Comparison of ENCODE assay signal across 8 cellular contexts in the genomic region with DNA sequence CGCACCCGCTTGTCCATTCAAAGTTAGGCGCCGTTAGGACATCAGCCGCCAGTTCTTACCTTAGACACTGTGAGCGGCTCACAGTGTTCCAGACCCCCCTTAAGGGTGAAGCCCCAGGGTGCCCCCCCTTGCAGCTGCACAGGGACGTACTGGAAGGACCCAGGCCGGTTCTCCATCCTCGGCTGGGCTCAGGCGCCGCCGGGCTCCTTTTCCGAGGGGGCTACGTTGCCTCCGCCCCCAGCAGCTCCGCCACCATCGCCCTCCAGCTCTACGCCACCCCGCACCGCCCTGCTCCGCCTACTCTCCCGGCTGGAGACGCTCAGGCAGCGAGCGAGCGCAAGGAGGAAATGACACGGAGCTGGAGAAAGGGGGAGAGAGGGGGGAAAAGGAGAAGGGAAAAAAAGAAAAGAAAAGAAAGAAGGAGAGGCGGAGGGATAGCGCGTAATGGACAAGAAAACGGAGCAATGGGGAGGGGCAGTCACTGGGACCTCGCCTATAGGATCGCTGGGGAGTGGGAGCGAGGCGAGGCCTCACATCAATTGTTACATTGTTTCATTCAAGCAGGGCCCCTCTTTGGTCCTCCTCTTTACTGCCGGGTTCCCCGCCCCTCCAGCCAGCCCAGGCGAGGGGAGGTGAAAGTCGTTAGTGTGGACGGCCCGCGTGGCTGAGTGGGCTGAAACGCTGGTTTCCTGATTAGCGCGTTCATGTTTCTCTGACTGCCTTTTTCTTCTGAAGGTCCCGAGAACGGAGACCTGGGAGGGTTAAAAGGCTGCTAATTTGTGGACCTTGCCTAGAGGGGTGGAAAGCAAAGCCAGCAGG. TPM values are rescaled to one million over a fixed set of nuclear protein-coding genes. Genes with fewer than 3 reads are reported as not detected.
A peak's percentile ranks its signal among the peaks of the same experiment; 100 is the strongest.
DNase-seq lines count a peak whose midpoint lies in the region; ATAC-seq and TF ChIP-seq lines count a peak whose summit lies in the region.

A gene with protein sequence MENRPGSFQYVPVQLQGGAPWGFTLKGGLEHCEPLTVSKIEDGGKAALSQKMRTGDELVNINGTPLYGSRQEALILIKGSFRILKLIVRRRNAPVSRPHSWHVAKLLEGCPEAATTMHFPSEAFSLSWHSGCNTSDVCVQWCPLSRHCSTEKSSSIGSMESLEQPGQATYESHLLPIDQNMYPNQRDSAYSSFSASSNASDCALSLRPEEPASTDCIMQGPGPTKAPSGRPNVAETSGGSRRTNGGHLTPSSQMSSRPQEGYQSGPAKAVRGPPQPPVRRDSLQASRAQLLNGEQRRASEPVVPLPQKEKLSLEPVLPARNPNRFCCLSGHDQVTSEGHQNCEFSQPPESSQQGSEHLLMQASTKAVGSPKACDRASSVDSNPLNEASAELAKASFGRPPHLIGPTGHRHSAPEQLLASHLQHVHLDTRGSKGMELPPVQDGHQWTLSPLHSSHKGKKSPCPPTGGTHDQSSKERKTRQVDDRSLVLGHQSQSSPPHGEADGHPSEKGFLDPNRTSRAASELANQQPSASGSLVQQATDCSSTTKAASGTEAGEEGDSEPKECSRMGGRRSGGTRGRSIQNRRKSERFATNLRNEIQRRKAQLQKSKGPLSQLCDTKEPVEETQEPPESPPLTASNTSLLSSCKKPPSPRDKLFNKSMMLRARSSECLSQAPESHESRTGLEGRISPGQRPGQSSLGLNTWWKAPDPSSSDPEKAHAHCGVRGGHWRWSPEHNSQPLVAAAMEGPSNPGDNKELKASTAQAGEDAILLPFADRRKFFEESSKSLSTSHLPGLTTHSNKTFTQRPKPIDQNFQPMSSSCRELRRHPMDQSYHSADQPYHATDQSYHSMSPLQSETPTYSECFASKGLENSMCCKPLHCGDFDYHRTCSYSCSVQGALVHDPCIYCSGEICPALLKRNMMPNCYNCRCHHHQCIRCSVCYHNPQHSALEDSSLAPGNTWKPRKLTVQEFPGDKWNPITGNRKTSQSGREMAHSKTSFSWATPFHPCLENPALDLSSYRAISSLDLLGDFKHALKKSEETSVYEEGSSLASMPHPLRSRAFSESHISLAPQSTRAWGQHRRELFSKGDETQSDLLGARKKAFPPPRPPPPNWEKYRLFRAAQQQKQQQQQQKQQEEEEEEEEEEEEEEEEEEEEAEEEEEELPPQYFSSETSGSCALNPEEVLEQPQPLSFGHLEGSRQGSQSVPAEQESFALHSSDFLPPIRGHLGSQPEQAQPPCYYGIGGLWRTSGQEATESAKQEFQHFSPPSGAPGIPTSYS (N-terminal part only) (minus strand): TSS at position 352 of the 819 bp plus-strand sequence. CDS start 176 bp downstream, at position 176.

- POLR2A ChIA-PET in AG04450 (lab: Yijun Ruan, JAX), result no interaction called here
- POLR2A ChIA-PET in PC-9 (lab: Charles Lee; ENCODE audit: unreplicated experiment), result no interaction called here

- intact Hi-C loops in PC-9 (cut with micrococcal nuclease; ENCODE audit: unreplicated experiment), result loop anchor here (10.0 kb wide), 1 partner anchor 119 kb away; no protein-coding TSS in a partner anchor
- intact Hi-C loops in mucosa of descending colon (cut with DNase I, micrococcal nuclease), result no loop called here
- intact Hi-C loops in upper lobe of right lung (cut with DNase I), result no loop called here

- no peaks in the 10 kb centered on the region for H3K9me2 ChIP-seq in PC-9 (ENCODE audit: insufficient read depth)

- no TSS peak for BruUV-seq in PC-9 (replicated peaks; lab: Mats Ljungman, UMichigan)

- no peaks in the 10 kb centered on the region for H4K20me1 ChIP-seq in PC-9 (ENCODE audit: insufficient read depth)
- H4K20me1 ChIP-seq in fibroblast of lung (ENCODE audit: control insufficient read depth, extremely low read depth, insufficient read depth, low read length), result no peaks in the 10 kb centered on the region

- 0 out of 2 replicates have a peak within 1 kb of the TSS, but pooled peaks have one; percentile 62 for H2AFZ ChIP-seq in PC-9
- peak within 1 kb of the TSS; percentile 73 for H2AFZ ChIP-seq in fibroblast of lung (ENCODE audit: low read length)

- no peaks in the 10 kb centered on the region for H3F3A ChIP-seq in PC-9 (ENCODE audit: insufficient read depth, low read depth)

- H3K4me2 ChIP-seq in PC-9 (peak within 1 kb of the TSS; percentile 66), fibroblast of lung (ENCODE audit: extremely low read depth, insufficient read depth, low read length) (peak within 1 kb of the TSS; percentile 59)

- no peak for TF ChIP-seq CTCF in AG04450 (IDR thresholded peaks at IDR 0.05; ENCODE audit: low read depth, low read length)
- TF ChIP-seq CTCF in PC-9 (conservative IDR thresholded peaks at IDR 0.05), result no peak
- TF ChIP-seq CTCF in fibroblast of lung (conservative IDR thresholded peaks at IDR 0.05 in 1 of 2, IDR thresholded peaks at IDR 0.05 in 1 of 2; ENCODE audit: low read depth in 1 of 2, low read length in 2 of 2), result no peak
- no peak for TF ChIP-seq CTCF in mucosa of descending colon (IDR thresholded peaks at IDR 0.05)
- TF ChIP-seq CTCF in upper lobe of right lung (IDR thresholded peaks at IDR 0.05), result no peak

- H3K79me2 ChIP-seq in PC-9 (ENCODE audit: low read depth) (no peaks in the 10 kb centered on the region), fibroblast of lung (ENCODE audit: control insufficient read depth, insufficient read depth, low read length) (no peaks in the 10 kb centered on the region)

- no peaks in the 10 kb centered on the region for H3K36me3 ChIP-seq in PC-9 (ENCODE audit: low read depth)
- no peaks in the 10 kb centered on the region for H3K36me3 ChIP-seq in fibroblast of lung (ENCODE audit: control insufficient read depth, insufficient read depth, low read length)
- H3K36me3 ChIP-seq in mucosa of descending colon (ENCODE audit: low read depth), result no peaks in the 10 kb centered on the region
- no peaks in the 10 kb centered on the region for H3K36me3 ChIP-seq in upper lobe of right lung

- no peak for DNase-seq in AG04450 (ENCODE audit: low read depth, low spot score)
- no peak for DNase-seq in PC-9
- DNase-seq in fibroblast of lung (ENCODE audit: low read depth in 2 of 2), result peak; percentile 47 to 77
- peak; percentile 49 to 71 (median 62) for DNase-seq in mucosa of descending colon
- peak; percentile 82 for DNase-seq in upper lobe of right lung
- no peak for DNase-seq in NCI-H82 (lab: John Stamatoyannopoulos, UW)

- H3K27ac ChIP-seq in AG04450 (ENCODE audit: low read depth, low read length) (peak within 1 kb of the TSS; percentile 61), PC-9 (no peak within 1 kb of the TSS), fibroblast of lung (ENCODE audit: insufficient read depth, low read length) (peak within 1 kb of the TSS; percentile 51), upper lobe of right lung (peak within 1 kb of the TSS; percentile 77)

- H3K9me3 ChIP-seq in AG04450 (ENCODE audit: control insufficient read depth, insufficient read depth, low read length) (no peaks in the 10 kb centered on the region), PC-9 (ENCODE audit: insufficient read depth, low read depth) (no peaks in the 10 kb centered on the region), fibroblast of lung (ENCODE audit: control insufficient read depth, insufficient read depth, low read depth, low read length) (no peaks in the 10 kb centered on the region), mucosa of descending colon (no peaks in the 10 kb centered on the region), upper lobe of right lung (no peaks in the 10 kb centered on the region)

- peak within 1 kb of the TSS; percentile 63 for H3K4me3 ChIP-seq in AG04450 (ENCODE audit: low read depth, low read length)
- H3K4me3 ChIP-seq in PC-9, result peak within 1 kb of the TSS; percentile 46; the same call in 1 of the 2 replicates
- peak within 1 kb of the TSS; percentile 28 to 57 (median 43) for H3K4me3 ChIP-seq in fibroblast of lung (replicated peaks in 1 of 4; ENCODE audit: control extremely low read depth in 1 of 4, insufficient read depth in 1 of 4, low read depth in 3 of 4, low read length in 4 of 4)
- peak within 1 kb of the TSS; percentile 22 for H3K4me3 ChIP-seq in mucosa of descending colon
- H3K4me3 ChIP-seq in upper lobe of right lung, result peak within 1 kb of the TSS; percentile 58

- CTCF ChIA-PET in AG04450 (lab: Charles Lee), result interaction anchor here (0.6 to 1.4 kb wide), 3 partner anchors 89 to 673 kb away, joined by 3 to 7 read pairs (median 4); no protein-coding TSS in a partner anchor
- CTCF ChIA-PET in PC-9 (lab: Charles Lee), result no interaction called here

- H3K9ac ChIP-seq in fibroblast of lung (ENCODE audit: insufficient read depth, low read length), result peak within 1 kb of the TSS; percentile 37

- ATAC-seq in mucosa of descending colon, result peak; percentile 86
- peak; percentile 90 for ATAC-seq in upper lobe of right lung
- ATAC-seq in HG02763 (IDR thresholded peaks at IDR 0.05; ENCODE audit: unreplicated experiment), result no peak
- no peak for ATAC-seq in HG03097 (IDR thresholded peaks at IDR 0.05; ENCODE audit: low FRiP score, unreplicated experiment)

- H3K4me1 ChIP-seq in PC-9 (replicated peaks; ENCODE audit: insufficient read depth) (no peaks in the 10 kb centered on the region), fibroblast of lung (ENCODE audit: control insufficient read depth, extremely low read depth, insufficient read depth, low read length) (no peaks in the 10 kb centered on the region), mucosa of descending colon (ENCODE audit: low read depth) (no peaks in the 10 kb centered on the region), upper lobe of right lung (no peaks in the 10 kb centered on the region)

- H3K27me3 ChIP-seq in AG04450 (ENCODE audit: control insufficient read depth, insufficient read depth, low read length), result no peaks in the 10 kb centered on the region
- no peaks in the 10 kb centered on the region for H3K27me3 ChIP-seq in PC-9 (ENCODE audit: insufficient read depth, low read depth)
- no peaks in the 10 kb centered on the region for H3K27me3 ChIP-seq in fibroblast of lung (ENCODE audit: control insufficient read depth, insufficient read depth, low read length)
- no peaks in the 10 kb centered on the region for H3K27me3 ChIP-seq in upper lobe of right lung

RNA-seq across cellular contexts. Expression of the gene that starts here (rescaled TPM):
- polyA plus RNA-seq in AG04450 (2011; rRNA removed) (1.0 and 1.1 TPM in 2 replicates), fibroblast of lung (0.34 and 0.45 TPM in 2 replicates)
- 2.4 and 2.8 TPM in 2 replicates for polyA minus RNA-seq in AG04450 (2011; rRNA and poly(A)+ RNA removed)
- total RNA-seq in PC-9 (2021) (0.85 and 1.1 TPM in 2 replicates), fibroblast of lung (0.50 and 0.51 TPM in 2 replicates), mucosa of descending colon (1 to 10 TPM; 2.9 to 3.6 (median 3.2) TPM), upper lobe of right lung (43.5 TPM)
- 0.21 and 0.30 TPM in 2 replicates for polyA plus RNA-seq in fibroblast of lung (2012)
- polyA minus RNA-seq in fibroblast of lung (ENCODE audit: low replicate concordance), result 1.2 and 1.4 TPM in 2 replicates

Comparison
In these comparisons a context has a peak if more than half of its experiments do, and no peak if none do; other contexts are left out.
1. DNase-seq: peak in fibroblast of lung (2 of 2), mucosa of descending colon (3 of 3) and upper lobe of right lung (single experiment); none in AG04450 (single experiment), PC-9 (0 of 2) and NCI-H82 (single experiment).
2. ATAC-seq: peak in mucosa of descending colon (single experiment) and upper lobe of right lung (single experiment); none in HG02763 (single experiment) and HG03097 (single experiment).
3. Peak in every context shown above with its lines, with median percentiles within 50 percentile points of each other: H3K4me3 ChIP-seq.